Comparison of ENCODE assay signal across 8 cellular contexts in the genomic region with DNA sequence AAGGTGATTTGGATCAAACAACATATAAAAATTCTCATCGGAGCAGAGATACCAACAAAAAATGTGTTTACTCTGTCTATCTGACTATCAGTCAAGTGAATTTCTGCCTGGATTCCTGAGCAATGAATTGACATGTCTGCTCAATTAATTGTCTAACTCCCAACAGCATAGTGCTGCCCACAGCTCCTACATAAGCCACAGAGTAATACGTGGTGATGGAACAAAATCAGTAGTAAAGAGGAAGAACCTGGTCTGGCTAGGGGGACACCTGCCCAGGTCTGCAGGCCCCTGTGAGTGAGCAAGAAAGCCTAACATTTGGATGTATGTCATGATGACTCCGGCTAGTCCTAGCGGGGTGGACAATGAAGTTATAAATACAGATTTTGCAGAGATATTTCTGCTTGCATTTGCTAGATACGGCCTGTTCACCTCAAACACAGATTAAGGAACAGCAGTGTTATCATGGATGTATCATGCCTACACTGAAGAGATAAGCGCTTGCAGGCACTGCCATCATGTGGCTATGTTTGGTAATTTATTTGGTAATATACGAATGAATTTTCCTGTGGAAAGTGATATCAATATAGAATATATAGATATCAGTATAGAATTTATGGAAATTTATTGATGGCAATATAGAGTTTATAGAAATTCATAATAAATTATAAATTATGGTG.
DNase-seq lines count a peak whose midpoint lies in the region; ATAC-seq, FAIRE-seq and TF ChIP-seq lines count a peak whose summit lies in the region.

No MANE protein-coding gene starts in this region.

- H3K4me1 Mint-ChIP-seq in T-cell = peaks cover 9 to 12% (median 11%) of the 10 kb centered on the region in 3 donors

- peak; percentile 99 for FAIRE-seq in A204.1 (lab: Jason Lieb, UNC)

- peak; percentile 75 to 91 (median 79) for ATAC-seq in T-cell (replicated peaks in 1 of 4)
- ATAC-seq in HG02973 (IDR thresholded peaks at IDR 0.05; ENCODE audit: unreplicated experiment) = no peak

- H3K4me3 Mint-ChIP-seq in T-cell = no peak overlapping the region

- CTCF ChIA-PET in T-cell (lab: Charles Lee) = interaction anchor here (0.6 to 3.4 kb wide), 17 partner anchors 9 to 484 kb away, joined by 3 to 24 read pairs (median 6); a partner anchor contains a TSS

- DNase-seq in GM13977 (ENCODE audit: low spot score) (peak; percentile 38), NCI-H1436 (lab: John Stamatoyannopoulos, UW) (peak; percentile 61), T-cell (peak; percentile 8 to 65 (median 48)), astrocyte of the spinal cord (ENCODE audit: low read depth, low spot score) (peak; percentile 55), inferior parietal cortex (ENCODE audit: extremely low spot score) (peak; percentile 76)
- peak; percentile 58 to 64 for DNase-seq in stimulated activated CD4-positive, alpha-beta T cell treated with anti-CD3 and anti-CD28 coated beads, Interleukin-2, amount 100 ng/mL, for 24 hours

- no peak overlapping the region for H3K27ac Mint-ChIP-seq in T-cell

- H3K9me3 Mint-ChIP-seq in T-cell = no peaks in the 10 kb centered on the region

- TF ChIP-seq CTCF in GM13977 (IDR thresholded peaks at IDR 0.05; ENCODE audit: extremely low read depth, insufficient read depth, missing control alignments) = peak; percentile 62
- TF ChIP-seq CTCF in astrocyte of the spinal cord (IDR thresholded peaks at IDR 0.05; ENCODE audit: low read depth, low read length) = peak; percentile 54

- H3K4me3 ChIP-seq in astrocyte of the spinal cord (ENCODE audit: low read depth, low read length) = no peak overlapping the region

- in situ Hi-C loops in GM13977 (cut with MboI; ENCODE audit: low pct_unique_long_range_greater_than_20kb, low sequenced_read_pairs, unreplicated experiment) (loop anchor here (25.0 kb wide), 1 partner anchor 368 kb away; no protein-coding TSS in a partner anchor), astrocyte of the spinal cord (cut with HindIII; ENCODE audit: low sequenced_read_pairs) (no loop called here)

- POLR2A ChIA-PET in T-cell (lab: Charles Lee) = interaction anchor here (0.5 to 0.6 kb wide), 2 partner anchors 357 to 467 kb away, joined by 3 read pairs; no protein-coding TSS in a partner anchor

- peaks cover 7 to 21% of the 10 kb centered on the region in 2 donors for H3K27me3 Mint-ChIP-seq in T-cell

- no peaks in the 10 kb centered on the region for H3K36me3 Mint-ChIP-seq in T-cell
